ENCODE assay signal across 2 cellular contexts in genomic region chr17:39863918-39864746, GRCh38.
A peak's percentile ranks its signal among the peaks of the same experiment; 100 is the strongest.
TF ChIP-seq lines count a peak whose summit lies in the region.

TSS of gene IKZF3 (minus strand) at chr17:39864312. CDS start at chr17:39864126, 186 bp downstream.

TF ChIP-seq in K562, 482 proteins besides CTCF, POLR2A, EP300 and RAD21 (continues in another document):
- TF ChIP-seq ZNF766 (CRISPR knock-in tag; conservative IDR thresholded peaks at IDR 0.05) (peak; percentile 41; the same call in 1 of the 2 replicates), CXXC5 (CRISPR knock-in tag; IDR thresholded peaks at IDR 0.05) (peak; percentile 96), ATF3 (IDR thresholded peaks at IDR 0.05) (no peak), ATF3 (CRISPR knock-in tag; conservative IDR thresholded peaks at IDR 0.05) (0 out of 2 replicates have a peak, but pooled peaks have one; percentile 35), ZNF699 (CRISPR knock-in tag; IDR thresholded peaks at IDR 0.05; ENCODE audit: insufficient replicate concordance) (no peak), SMAD1 (IDR thresholded peaks at IDR 0.05; ENCODE audit: low read depth, low read length, partially characterized antibody) (no peak), TEAD4 (IDR thresholded peaks at IDR 0.05; ENCODE audit: low read length) (no peak), TEAD4 (CRISPR knock-in tag; IDR thresholded peaks at IDR 0.05; ENCODE audit: borderline replicate concordance) (no peak), ZHX1 (conservative IDR thresholded peaks at IDR 0.05; ENCODE audit: low read length) (no peak), ZFP1 (CRISPR knock-in tag; IDR thresholded peaks at IDR 0.05) (no peak), L3MBTL2 (IDR thresholded peaks at IDR 0.05) (peak; percentile 100), ZBTB43 (CRISPR knock-in tag; IDR thresholded peaks at IDR 0.05) (no peak), E2F1 (CRISPR knock-in tag; IDR thresholded peaks at IDR 0.05) (peak; percentile 82; the same call in 1 of the 2 replicates), TAF7 (tag; IDR thresholded peaks at IDR 0.05) (no peak), CREBBP (IDR thresholded peaks at IDR 0.05; ENCODE audit: low read depth, low read length) (no peak), E2F8 (IDR thresholded peaks at IDR 0.05; ENCODE audit: low read depth, partially characterized antibody) (peak; percentile 91)

TF ChIP-seq in HepG2, 621 proteins besides CTCF, POLR2A, EP300 and RAD21 (continues in another document):
- TF ChIP-seq IRX3 (CRISPR knock-in tag; IDR thresholded peaks at IDR 0.05; ENCODE audit: borderline replicate concordance, low read depth), result peak; percentile 99
- no peak for TF ChIP-seq FUBP1 (CRISPR knock-in tag; IDR thresholded peaks at IDR 0.05; ENCODE audit: borderline replicate concordance)
- peak; percentile 97 for TF ChIP-seq ZNF451 (CRISPR knock-in tag; IDR thresholded peaks at IDR 0.05)
- TF ChIP-seq DZIP1 (CRISPR knock-in tag; IDR thresholded peaks at IDR 0.05), result peak; percentile 96
- TF ChIP-seq MTA3 (CRISPR knock-in tag; IDR thresholded peaks at IDR 0.05), result no peak
- TF ChIP-seq HDAC1 (CRISPR knock-in tag; IDR thresholded peaks at IDR 0.05), result peak; percentile 65; the same call in 1 of the 2 replicates
- TF ChIP-seq ZNF441 (CRISPR knock-in tag; IDR thresholded peaks at IDR 0.05; ENCODE audit: borderline replicate concordance), result peak; percentile 97
- TF ChIP-seq ZNF709 (CRISPR knock-in tag; IDR thresholded peaks at IDR 0.05), result peak; percentile 99
- peak; percentile 89 for TF ChIP-seq MEIS1 (CRISPR knock-in tag; IDR thresholded peaks at IDR 0.05; ENCODE audit: borderline replicate concordance)
- TF ChIP-seq GMEB1 (CRISPR knock-in tag; IDR thresholded peaks at IDR 0.05; ENCODE audit: borderline replicate concordance), result peak; percentile 76
- TF ChIP-seq LBX2 (CRISPR knock-in tag; IDR thresholded peaks at IDR 0.05; ENCODE audit: borderline replicate concordance), result peak; percentile 95; the same call in 1 of the 2 replicates
- TF ChIP-seq ZFP36L2 (CRISPR knock-in tag; IDR thresholded peaks at IDR 0.05), result peak; percentile 71; the same call in 1 of the 2 replicates
- no peak for TF ChIP-seq ATM (IDR thresholded peaks at IDR 0.05; ENCODE audit: borderline replicate concordance)
- TF ChIP-seq ZBTB44 (CRISPR knock-in tag; IDR thresholded peaks at IDR 0.05), result peak; percentile 94; the same call in 1 of the 2 replicates
- peak; percentile 98 for TF ChIP-seq ZNF772 (CRISPR knock-in tag; IDR thresholded peaks at IDR 0.05)
- no peak for TF ChIP-seq TRIM22 (IDR thresholded peaks at IDR 0.05)
- TF ChIP-seq ZMYM2 (CRISPR knock-in tag; IDR thresholded peaks at IDR 0.05), result peak; percentile 94
- TF ChIP-seq NCOA1 (CRISPR knock-in tag; IDR thresholded peaks at IDR 0.05), result peak; percentile 92
- peak; percentile 99 for TF ChIP-seq MXD3 (CRISPR knock-in tag; IDR thresholded peaks at IDR 0.05)
- TF ChIP-seq PAX8 (CRISPR knock-in tag; IDR thresholded peaks at IDR 0.05; ENCODE audit: borderline replicate concordance), result peak; percentile 87; the same call in 1 of the 2 replicates
- peak; percentile 99 for TF ChIP-seq NKX3-1 (CRISPR knock-in tag; IDR thresholded peaks at IDR 0.05)
- TF ChIP-seq MYNN (CRISPR knock-in tag; IDR thresholded peaks at IDR 0.05; ENCODE audit: low read depth), result peak; percentile 84; the same call in 1 of the 2 replicates
- TF ChIP-seq MLX (CRISPR knock-in tag; IDR thresholded peaks at IDR 0.05), result peak; percentile 44; the same call in 1 of the 2 replicates
- TF ChIP-seq ZNF567 (CRISPR knock-in tag; IDR thresholded peaks at IDR 0.05; ENCODE audit: borderline replicate concordance), result peak; percentile 83; the same call in 1 of the 2 replicates
- peak; percentile 73; the same call in 1 of the 2 replicates for TF ChIP-seq SNAPC4 (CRISPR knock-in tag; IDR thresholded peaks at IDR 0.05)
- peak; percentile 99 for TF ChIP-seq ZNF883 (CRISPR knock-in tag; IDR thresholded peaks at IDR 0.05; ENCODE audit: not compliant biosample characterization)
- peak; percentile 47 for TF ChIP-seq NFYC (CRISPR knock-in tag; IDR thresholded peaks at IDR 0.05)
- peak; percentile 97 for TF ChIP-seq IKZF4 (CRISPR knock-in tag; IDR thresholded peaks at IDR 0.05; ENCODE audit: borderline replicate concordance, low read depth, not compliant biosample characterization)
- peak; percentile 76 for TF ChIP-seq TAF15 (IDR thresholded peaks at IDR 0.05; ENCODE audit: low read depth, low read length, poor library complexity, severe bottlenecking)
- TF ChIP-seq BORCS8-MEF2B (CRISPR knock-in tag; IDR thresholded peaks at IDR 0.05), result peak; percentile 99
- peak; percentile 87; the same call in 1 of the 2 replicates for TF ChIP-seq ZNF33A (CRISPR knock-in tag; IDR thresholded peaks at IDR 0.05; ENCODE audit: borderline replicate concordance)
- TF ChIP-seq PATZ1 (CRISPR knock-in tag; IDR thresholded peaks at IDR 0.05), result peak; percentile 56; the same call in 1 of the 2 replicates
- peak; percentile 64; the same call in 1 of the 2 replicates for TF ChIP-seq FOSL1 (CRISPR knock-in tag; IDR thresholded peaks at IDR 0.05; ENCODE audit: borderline replicate concordance)
